Comparison of ENCODE assay signal across 13 cellular contexts in the genomic region with DNA sequence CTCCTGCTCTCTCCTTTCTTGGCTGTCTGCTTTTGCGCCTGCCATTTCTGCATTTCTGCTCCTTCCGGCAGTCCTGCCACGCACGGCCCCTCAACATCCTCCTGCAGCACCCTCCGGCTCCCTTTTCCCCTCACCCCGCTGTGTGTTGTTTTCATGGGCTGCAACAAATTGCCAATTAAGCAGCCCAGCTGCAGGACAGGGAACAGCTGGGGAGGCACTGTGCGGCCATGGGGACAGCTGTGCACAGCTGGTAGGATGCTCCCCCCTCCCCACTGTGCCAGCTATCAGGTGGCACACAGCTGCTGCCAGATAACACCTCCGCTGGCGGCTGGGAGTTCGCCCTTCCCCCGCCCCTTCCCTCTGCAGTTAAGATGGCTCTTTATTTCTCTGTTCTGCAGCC. TPM values are rescaled to one million over a fixed set of nuclear protein-coding genes. Genes with fewer than 3 reads are reported as not detected.
DNase-seq lines count a peak whose midpoint lies in the region; ATAC-seq and TF ChIP-seq lines count a peak whose summit lies in the region.
"Had no signal": no experiment of that assay in that cellular context is flagged by ENCODE, and none has a peak within 500 bp of the region (broad histone marks: within the 10 kb centered on the region; RNA-seq: fewer than 3 reads in every experiment).

No MANE protein-coding gene starts in this region.

- peaks cover 51% of the 10 kb centered on the region for H3K36me3 ChIP-seq in lower lobe of right lung
- H3K36me3 ChIP-seq in transverse colon = peaks cover 0 to 7% (median 0%) of the 10 kb centered on the region in 4 donors
- H3K36me3 ChIP-seq: neutrophil had no signal

- in situ Hi-C loops in transverse colon (cut with MboI; ENCODE audit: low pct_ligation_motif_present in 1 of 4, low pct_unique_long_range_greater_than_20kb in 1 of 4, low sequenced_read_pairs in 3 of 4) = loop anchor here in 1 of 4 donors (25.0 kb wide), 1 partner anchor 90 kb away; a partner anchor contains a TSS

- H3K4me1 ChIP-seq in lower lobe of right lung (peaks cover 52% of the 10 kb centered on the region), transverse colon (peaks cover 41 to 47% (median 43%) of the 10 kb centered on the region in 4 donors)

- DNase-seq in NCI-H510A treated with DMSO at 0.1 percent for 48 hours (lab: John Stamatoyannopoulos, UW) (peak; percentile 31), NCI-H510A (lab: John Stamatoyannopoulos, UW) (no peak), lower lobe of right lung (no peak), transverse colon (no peak), islet precursor cell (no peak), left lobe of liver (ENCODE audit: low spot score) (no peak)
- DNase-seq in stimulated activated CD4-positive, alpha-beta T cell treated with anti-CD3 and anti-CD28 coated beads, Interleukin-2, amount 100 ng/mL, for 48 hours = no peak
- DNase-seq: activated CD4-positive, alpha-beta T cell treated with anti-CD3 and anti-CD28 coated beads for 48 hours; effector CD8-positive, alpha-beta T cell; KG1 had no signal

- H3K36me3 Mint-ChIP-seq in brain = no peaks in the 10 kb centered on the region
- H3K36me3 Mint-ChIP-seq: type B pancreatic cell had no signal

- intact Hi-C loops in lower lobe of right lung (cut with DNase I) = no loop called here
- intact Hi-C loops in transverse colon (cut with DNase I; ENCODE audit: low total_unique reads) = no loop called here

- H3K4me3 ChIP-seq in lower lobe of right lung (no peak overlapping the region), transverse colon (no peak overlapping the region)

- no peak for TF ChIP-seq CTCF in brain (conservative IDR thresholded peaks at IDR 0.05)
- no peak for TF ChIP-seq CTCF in lower lobe of right lung (IDR thresholded peaks at IDR 0.05)
- no peak for TF ChIP-seq CTCF in transverse colon (IDR thresholded peaks at IDR 0.05)

- peak; percentile 5 to 12 for ATAC-seq in lower lobe of right lung
- no peak for ATAC-seq in left lobe of liver

- H3K9me3 ChIP-seq in lower lobe of right lung (no peaks in the 10 kb centered on the region), transverse colon (no peaks in the 10 kb centered on the region)
- H3K9me3 ChIP-seq: neutrophil had no signal

- no peak for TF ChIP-seq EP300 in transverse colon (IDR thresholded peaks at IDR 0.05; ENCODE audit: low read depth)

- H3K27me3 Mint-ChIP-seq in brain = peaks cover 21% of the 10 kb centered on the region

- WGBS in transverse colon (ENCODE audit: low coverage in 1 of 2), 2 donors = 55 to 73% methylated on average over 5 to 11 of the region's 11 CpGs

- H3K27me3 ChIP-seq in lower lobe of right lung (ENCODE audit: low read depth) (no peaks in the 10 kb centered on the region), transverse colon (no peaks in the 10 kb centered on the region)

- H3K4me3 Mint-ChIP-seq in brain = peak overlapping the region in 2 of 5 experiments; percentile 57 to 63
- H3K4me3 Mint-ChIP-seq: type B pancreatic cell had no signal

- H3K27ac ChIP-seq in lower lobe of right lung (no peak overlapping the region), transverse colon (peak overlapping the region; percentile 83 to 91 (median 88))
- H3K27ac ChIP-seq: neutrophil had no signal

- H3K9me3 Mint-ChIP-seq in brain = no peaks in the 10 kb centered on the region
- H3K9me3 Mint-ChIP-seq: type B pancreatic cell had no signal

- TF ChIP-seq POLR2A in transverse colon (IDR thresholded peaks at IDR 0.05) = no peak

- peak overlapping the region; percentile 68 to 98 (median 93) for H3K27ac Mint-ChIP-seq in brain
- H3K27ac Mint-ChIP-seq: type B pancreatic cell had no signal

- peaks cover 78% of the 10 kb centered on the region for H3K4me1 Mint-ChIP-seq in brain

RNA-seq across cellular contexts. Expression of a gene that starts 25.4 kb away (rescaled TPM):
- polyA plus RNA-seq in brain (ENCODE audit: insufficient read depth, low read depth, low replicate concordance) = 2.3 TPM
- 27.2 TPM for total RNA-seq in lower lobe of right lung
- 10 to 100 TPM in 3 of 4 donors, 1 to 10 TPM in 1; 4.5 to 33.4 (median 16.7) TPM for total RNA-seq in transverse colon
- total RNA-seq in left lobe of liver = 1.5 TPM

RNA-seq across cellular contexts. Expression of a gene that starts 39.3 kb away (rescaled TPM):
- polyA plus RNA-seq in brain (ENCODE audit: insufficient read depth, low read depth, low replicate concordance) = 25.9 TPM
- total RNA-seq in lower lobe of right lung (29.3 TPM), transverse colon (100 to 1,000 TPM in 1 of 4 donors, 10 to 100 TPM in 3; 26.6 to 199 (median 60.7) TPM), left lobe of liver (15.8 TPM)

RNA-seq across cellular contexts. Expression of a gene that starts 40.8 kb away (rescaled TPM):
- polyA plus RNA-seq in brain (ENCODE audit: insufficient read depth, low read depth, low replicate concordance) = 42.2 TPM
- total RNA-seq in lower lobe of right lung = 35.2 TPM
- 10 to 100 TPM; 31.6 to 54.2 (median 36.5) TPM for total RNA-seq in transverse colon
- 26.7 TPM for total RNA-seq in left lobe of liver
